ENCODE assay signal across 36 cellular contexts in genomic region chr6:36389353-36389752, GRCh38. TPM values are rescaled to one million over a fixed set of nuclear protein-coding genes. Genes with fewer than 3 reads are reported as not detected.
"Had no signal": no experiment of that assay in that cellular context is flagged by ENCODE, and none has a peak within 500 bp of the region (broad histone marks: within the 10 kb centered on the region; RNA-seq: fewer than 3 reads in every experiment).

No MANE protein-coding gene starts in this region.

- H2AFZ ChIP-seq: PC-9 had no signal

- H3K36me3 ChIP-seq: brain microvascular endothelial cell had no signal

- H3K27ac ChIP-seq: brain microvascular endothelial cell, KMS-11, PC-9, RWPE1, VCaP had no signal

- H3K4me2 ChIP-seq: KMS-11, PC-9 had no signal

- H3K27ac Mint-ChIP-seq: activated B cell treated with CpG ODN at 0.5 μM for 24 hours; activated CD4-positive, alpha-beta memory T cell treated with anti-CD3 and anti-CD28 coated beads for 36 hours; activated naive CD4-positive, alpha-beta T cell treated with anti-CD3 and anti-CD28 coated beads, Interleukin-2, amount 10 ng/mL, durations not matched to agents 7 days and 5 days; activated naive CD8-positive, alpha-beta T cell; activated naive CD8-positive, alpha-beta T cell treated with anti-CD3 and anti-CD28 coated beads, Interleukin-2, amount 50 U/mL, for 24 hours; activated T-helper 1 cell treated with anti-CD3 and anti-CD28 coated beads, Interleukin-12 subunit alpha, Interleukin-12 subunit beta, Interleukin-2, Interleukin-4 antibody, amounts not matched to agents 30 ng/mL and 10 ng/mL and 1 ng/mL, durations not matched to agents 14 hours and 24 hours and 36 hours; T-cell; T-helper 17 cell had no signal

- ATAC-seq: activated naive CD8-positive, alpha-beta T cell treated with anti-CD3 and anti-CD28 coated beads, Interleukin-2, amount 50 U/mL, for 24 hours; activated T-cell treated with anti-CD3 and anti-CD28 coated beads, Interleukin-2, amount 50 U/mL, for 4 hours; Right ventricle myocardium inferior; SK-N-SH treated with all-trans-retinoic acid at 6 μM for 48 hours; T-cell; T-helper 17 cell had no signal

- H3K36me3 Mint-ChIP-seq: activated naive CD8-positive, alpha-beta T cell; T-cell had no signal

- DNase-seq: activated B cell treated with CpG ODN at 0.5 μM for 24 hours; activated CD4-positive, alpha-beta memory T cell treated with anti-CD3 and anti-CD28 coated beads for 36 hours; activated CD4-positive, alpha-beta T cell treated with anti-CD3 and anti-CD28 coated beads for 4 hours; activated CD4-positive, alpha-beta T cell treated with anti-CD3 and anti-CD28 coated beads, Interleukin-2, amount 50 U/mL, for 1 hour; activated CD4-positive, CD25-positive, alpha-beta regulatory T cell treated with anti-CD3 and anti-CD28 coated beads, Interleukin-2, amount 50 U/mL, for 72 hours; activated CD8-positive, alpha-beta memory T cell treated with anti-CD3 and anti-CD28 coated beads, Interleukin-2, amount 50 U/mL, for 4 hours; activated effector memory CD4-positive, alpha-beta T cell treated with Interleukin-2 at 50 U/mL for 16 hours; activated naive CD4-positive, alpha-beta T cell treated with anti-CD3 and anti-CD28 coated beads, Interleukin-2, amount 10 ng/mL, durations not matched to agents 7 days and 5 days; activated naive CD8-positive, alpha-beta T cell treated with anti-CD3 and anti-CD28 coated beads, Interleukin-2, amount 50 U/mL, for 24 hours; activated T-cell treated with anti-CD3 and anti-CD28 coated beads for 4 hours; activated T-cell treated with anti-CD3 and anti-CD28 coated beads, Interleukin-2, amount 50 U/mL, for 4 hours; anterior cingulate cortex; brain microvascular endothelial cell; central memory CD4-positive, alpha-beta T cell; NCI-H1092 treated with DMSO at 0.1 percent for 48 hours; NCI-H1436; NCI-H1694; NCI-H2029; NCI-H226; NCI-H446 treated with DMSO at 0.1 percent for 48 hours; NCI-H524; PC-9; SIG-M5; T-cell; T-helper 17 cell had no signal

- H3K4me3 Mint-ChIP-seq: activated B cell treated with CpG ODN at 0.5 μM for 24 hours; activated CD4-positive, alpha-beta memory T cell treated with anti-CD3 and anti-CD28 coated beads for 36 hours; activated naive CD4-positive, alpha-beta T cell treated with anti-CD3 and anti-CD28 coated beads, Interleukin-2, amount 10 ng/mL, durations not matched to agents 7 days and 5 days; activated naive CD8-positive, alpha-beta T cell; activated naive CD8-positive, alpha-beta T cell treated with anti-CD3 and anti-CD28 coated beads, Interleukin-2, amount 50 U/mL, for 24 hours; activated T-cell treated with anti-CD3 and anti-CD28 coated beads, Interleukin-2, amount 50 U/mL, for 4 hours; activated T-helper 1 cell treated with anti-CD3 and anti-CD28 coated beads, Interleukin-12 subunit alpha, Interleukin-12 subunit beta, Interleukin-2, Interleukin-4 antibody, amounts not matched to agents 30 ng/mL and 10 ng/mL and 1 ng/mL, durations not matched to agents 14 hours and 24 hours and 36 hours; T-cell; T-helper 17 cell had no signal

- H3K4me3 ChIP-seq: PC-9 had no signal

- H3K9me3 Mint-ChIP-seq: activated B cell treated with CpG ODN at 0.5 μM for 24 hours; activated CD4-positive, alpha-beta memory T cell treated with anti-CD3 and anti-CD28 coated beads for 36 hours; activated naive CD4-positive, alpha-beta T cell treated with anti-CD3 and anti-CD28 coated beads, Interleukin-2, amount 10 ng/mL, durations not matched to agents 7 days and 5 days; activated naive CD8-positive, alpha-beta T cell treated with anti-CD3 and anti-CD28 coated beads, Interleukin-2, amount 50 U/mL, for 24 hours; activated T-cell treated with anti-CD3 and anti-CD28 coated beads, Interleukin-2, amount 50 U/mL, for 4 hours; activated T-helper 1 cell treated with anti-CD3 and anti-CD28 coated beads, Interleukin-12 subunit alpha, Interleukin-12 subunit beta, Interleukin-2, Interleukin-4 antibody, amounts not matched to agents 30 ng/mL and 10 ng/mL and 1 ng/mL, durations not matched to agents 14 hours and 24 hours and 36 hours; T-cell had no signal

- H3K9ac ChIP-seq: KMS-11 had no signal

RNA-seq across cellular contexts. Expression of gene ETV7, which starts 1.9 kb away (rescaled TPM):
- total RNA-seq: cerebellum, OCI-LY7, SK-MEL-5 had no signal

RNA-seq across cellular contexts. Expression of gene BNIP5, which starts 52.7 kb away (rescaled TPM):
- total RNA-seq: activated CD4-positive, alpha-beta memory T cell treated with anti-CD3 and anti-CD28 coated beads for 36 hours; activated T-cell treated with anti-CD3 and anti-CD28 coated beads, Interleukin-2, amount 50 U/mL, for 4 hours; activated T-helper 1 cell treated with anti-CD3 and anti-CD28 coated beads, Interleukin-12 subunit alpha, Interleukin-12 subunit beta, Interleukin-2, Interleukin-4 antibody, amounts not matched to agents 30 ng/mL and 10 ng/mL and 1 ng/mL, durations not matched to agents 14 hours and 24 hours and 36 hours; cerebellum; LHCN-M2; OCI-LY7; PC-9; Right ventricle myocardium inferior; SK-MEL-5; T-helper 17 cell had no signal

RNA-seq across cellular contexts. Expression of gene PXT1, which starts 53.3 kb away (rescaled TPM):
- total RNA-seq: cerebellum, PC-9, Right ventricle myocardium inferior, SK-MEL-5 had no signal
